In the genomic region with DNA sequence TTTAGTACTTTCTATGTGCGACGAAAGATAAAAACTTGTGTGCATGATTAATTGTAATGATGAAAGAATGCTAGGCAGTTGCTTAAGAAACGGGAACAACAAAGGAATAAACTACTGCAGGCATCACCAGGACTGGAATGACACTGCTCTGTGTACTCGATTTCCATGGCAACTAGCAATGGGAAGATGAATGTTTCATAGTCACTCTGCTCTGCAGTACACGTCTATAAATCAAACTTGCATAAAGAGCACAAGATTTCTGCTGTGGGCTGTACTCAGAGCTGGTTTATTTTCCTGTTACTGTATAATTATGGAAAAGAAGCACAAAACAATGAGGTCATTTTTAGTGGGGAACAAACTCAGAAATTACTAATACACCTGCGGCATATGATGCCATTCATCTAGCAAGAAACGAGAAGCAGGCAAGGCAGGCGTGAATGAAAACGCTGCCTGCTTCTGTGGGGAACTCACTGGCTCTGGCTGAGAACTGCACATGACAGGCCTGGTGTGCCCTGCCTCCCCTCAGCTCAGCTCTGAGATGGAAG, we compare ENCODE assay signal across 8 cellular contexts. TPM values are rescaled to one million over a fixed set of nuclear protein-coding genes. Genes with fewer than 3 reads are reported as not detected.
DNase-seq lines count a peak whose midpoint lies in the region; ATAC-seq, FAIRE-seq and TF ChIP-seq lines count a peak whose summit lies in the region.

No MANE protein-coding gene starts in this region.

- no peaks in the 10 kb centered on the region for H3K36me3 ChIP-seq in breast epithelium
- no peaks in the 10 kb centered on the region for H3K36me3 ChIP-seq in mammary epithelial cell (ENCODE audit: insufficient read depth, low read length)
- H3K36me3 ChIP-seq in HepG2 (replicated peaks in 1 of 2; ENCODE audit: control insufficient read depth in 1 of 2, insufficient read depth in 2 of 2, low read length in 2 of 2) = no peaks in the 10 kb centered on the region
- no peaks in the 10 kb centered on the region for H3K36me3 ChIP-seq in uterus

- no peak overlapping the region for H3K27ac ChIP-seq in breast epithelium
- peak overlapping the region; percentile 53 for H3K27ac ChIP-seq in mammary epithelial cell (ENCODE audit: insufficient read depth, low read depth, low read length)
- H3K27ac ChIP-seq in HepG2 (ENCODE audit: extremely low read length, insufficient read depth, low read length) = peak overlapping the region; percentile 93
- H3K27ac ChIP-seq in uterus = peak overlapping the region; percentile 46 to 71

- CTCF ChIA-PET in MCF 10A (lab: Yijun Ruan, JAX) (interaction anchor here (0.6 to 4.0 kb wide), 7 partner anchors 64 to 884 kb away, joined by 3 to 23 read pairs (median 3); no protein-coding TSS in a partner anchor), mammary epithelial cell (lab: Charles Lee; ENCODE audit: low non-redundant PET) (no interaction called here), HepG2 (lab: Yijun Ruan, JAX; ENCODE audit: low intra/inter-chr PET ratio, low total read pairs) (no interaction called here)

- H3K4me1 Mint-ChIP-seq in MCF 10A (ENCODE audit: insufficient read depth, unreplicated experiment) (no peaks in the 10 kb centered on the region), progenitor cell of endocrine pancreas (ENCODE audit: low read depth) (peaks cover 13% of the 10 kb centered on the region)

- H4K20me1 ChIP-seq in mammary epithelial cell (ENCODE audit: insufficient read depth, low read length) (no peaks in the 10 kb centered on the region), HepG2 (ENCODE audit: insufficient read depth, low read length) (no peaks in the 10 kb centered on the region)

- no peak overlapping the region for H3K4me2 ChIP-seq in mammary epithelial cell (ENCODE audit: insufficient read depth, low read depth, low read length)
- H3K4me2 ChIP-seq in HepG2 (ENCODE audit: low read depth, low read length) = no peak overlapping the region

- no peaks in the 10 kb centered on the region for H3K9me3 Mint-ChIP-seq in MCF 10A (ENCODE audit: unreplicated experiment)
- H3K9me3 Mint-ChIP-seq in progenitor cell of endocrine pancreas (ENCODE audit: low read depth) = no peaks in the 10 kb centered on the region

- H3K9ac ChIP-seq in mammary epithelial cell (ENCODE audit: insufficient read depth, low read length) (peak overlapping the region; percentile 47), HepG2 (ENCODE audit: insufficient read depth, low read depth, low read length) (peak overlapping the region; percentile 32; the same call in 1 of the 2 replicates)

- TF ChIP-seq RAD21 in HepG2 (CRISPR knock-in tag; IDR thresholded peaks at IDR 0.05) = no peak

- no peaks in the 10 kb centered on the region for H3K27me3 ChIP-seq in breast epithelium
- no peaks in the 10 kb centered on the region for H3K27me3 ChIP-seq in mammary epithelial cell (ENCODE audit: insufficient read depth, low read length)
- H3K27me3 ChIP-seq in HepG2 (ENCODE audit: control insufficient read depth in 1 of 2, insufficient read depth in 2 of 2, low read length in 2 of 2) = no peaks in the 10 kb centered on the region
- no peaks in the 10 kb centered on the region for H3K27me3 ChIP-seq in uterus

- H3K4me1 ChIP-seq in breast epithelium (no peaks in the 10 kb centered on the region), mammary epithelial cell (ENCODE audit: insufficient read depth, low read length) (peaks cover 6% of the 10 kb centered on the region), HepG2 (ENCODE audit: insufficient read depth, low read length) (peaks cover 63% of the 10 kb centered on the region), uterus (peaks cover 0 to 4% of the 10 kb centered on the region in 2 donors)

- intact Hi-C loops in MCF 10A (cut with micrococcal nuclease) (no loop called here), breast epithelium (cut with DNase I; ENCODE audit: low total_unique reads) (no loop called here), mammary epithelial cell (cut with micrococcal nuclease) (loop anchor here (5.0 kb wide), 1 partner anchor 495 kb away; the partner anchor contains the start of gene FOXN3), HepG2 (cut with micrococcal nuclease; ENCODE audit: unreplicated experiment) (loop anchor here (5.0 to 10.0 kb wide), 5 partner anchors 138 to 885 kb away; partner anchors contain the start of gene FOXN3), uterus (cut with DNase I; ENCODE audit: low total_unique reads) (loop anchor here (10.0 kb wide), 1 partner anchor 878 kb away; no protein-coding TSS in a partner anchor)

- H3K4me3 Mint-ChIP-seq in MCF 10A (ENCODE audit: unreplicated experiment) = no peak overlapping the region
- no peak overlapping the region for H3K4me3 Mint-ChIP-seq in progenitor cell of endocrine pancreas (ENCODE audit: low read depth)

- TF ChIP-seq CTCF in MCF 10A (IDR thresholded peaks at IDR 0.05; ENCODE audit: unreplicated experiment) (no peak), breast epithelium (IDR thresholded peaks at IDR 0.05) (no peak), mammary epithelial cell (conservative IDR thresholded peaks at IDR 0.05 in 1 of 2, IDR thresholded peaks at IDR 0.05 in 1 of 2; ENCODE audit: extremely low read depth in 1 of 2, insufficient read depth in 1 of 2, low read depth in 1 of 2, low read length in 2 of 2) (no peak), HepG2 (CRISPR knock-in tag; IDR thresholded peaks at IDR 0.05) (no peak), uterus (IDR thresholded peaks at IDR 0.05) (no peak), progenitor cell of endocrine pancreas (IDR thresholded peaks at IDR 0.05; ENCODE audit: unreplicated experiment) (no peak)

- no peak for ATAC-seq in HepG2

- in situ Hi-C loops in mammary epithelial cell (cut with MboI; ENCODE audit: low sequenced_read_pairs in 2 of 2) = loop anchor here (10.0 to 25.0 kb wide), 3 partner anchors 500 to 888 kb away; partner anchors contain the start of gene FOXN3 (in 1 of the 2)
- in situ Hi-C loops in HepG2 (cut with HindIII; ENCODE audit: extremely low pct_ligation_motif_present, low pct_unique_long_range_greater_than_20kb) = loop anchor here (5.0 to 25.0 kb wide), 3 partner anchors 500 to 870 kb away; partner anchors contain the start of gene FOXN3

- BruUV-seq in MCF 10A (replicated peaks; lab: Mats Ljungman, UMichigan) (TSS peak; percentile 70), mammary epithelial cell (replicated peaks; lab: Mats Ljungman, UMichigan) (TSS peak; percentile 68), HepG2 (replicated peaks; lab: Mats Ljungman, UMichigan) (no TSS peak)

- TF ChIP-seq EP300 in HepG2 (IDR thresholded peaks at IDR 0.05; ENCODE audit: low read depth in 2 of 2, low read length in 2 of 2) (peak in 1 of 2 experiments; percentile 35; a peak in 1 of 4 replicates), HepG2 (CRISPR knock-in tag; IDR thresholded peaks at IDR 0.05; ENCODE audit: borderline replicate concordance) (no peak)

- dilution Hi-C loops in mammary epithelial cell (cut with HindIII; ENCODE audit: low sequenced_read_pairs) = no loop called here

- POLR2A ChIA-PET in MCF 10A (lab: Yijun Ruan, JAX) (interaction anchor here (0.7 to 0.9 kb wide), 2 partner anchors 16 to 485 kb away, joined by 3 read pairs; no protein-coding TSS in a partner anchor), HepG2 (lab: Yijun Ruan, JAX) (interaction anchor here (1.3 kb wide), 1 partner anchor 872 kb away, joined by 3 read pairs; no protein-coding TSS in a partner anchor)

- TF ChIP-seq POLR2A in breast epithelium (IDR thresholded peaks at IDR 0.05) (no peak), HepG2 (IDR thresholded peaks at IDR 0.05; ENCODE audit: insufficient read depth in 1 of 2, low read depth in 2 of 2, low read length in 2 of 2) (no peak), uterus (IDR thresholded peaks at IDR 0.05) (no peak)

- peak; percentile 82 for DNase-seq in MCF 10A (ENCODE audit: unreplicated experiment)
- no peak for DNase-seq in breast epithelium (ENCODE audit: low spot score in 2 of 2)
- DNase-seq in mammary epithelial cell = peak; percentile 90
- peak; percentile 59 for DNase-seq in HepG2 (ENCODE audit: low spot score)
- peak; percentile 45 to 58 for DNase-seq in uterus
- no peak for DNase-seq in NCI-H1436 (lab: John Stamatoyannopoulos, UW)
- DNase-seq in progenitor cell of endocrine pancreas (ENCODE audit: low spot score, unreplicated experiment) = no peak
- DNase-seq in central memory CD4-positive, alpha-beta T cell = no peak

- FAIRE-seq in HepG2 (lab: Jason Lieb, UNC) = no peak

- no peak overlapping the region for H2AFZ ChIP-seq in mammary epithelial cell (ENCODE audit: low read depth, low read length)
- no peak overlapping the region for H2AFZ ChIP-seq in HepG2 (ENCODE audit: low read length)

- H3K27ac Mint-ChIP-seq in MCF 10A (ENCODE audit: low read depth, unreplicated experiment) (peak overlapping the region; percentile 32), progenitor cell of endocrine pancreas (no peak overlapping the region)

- H3K27me3 Mint-ChIP-seq in MCF 10A (ENCODE audit: insufficient read depth, unreplicated experiment) (no peaks in the 10 kb centered on the region), progenitor cell of endocrine pancreas (peaks cover 5% of the 10 kb centered on the region)

- 3% methylated on average over 9 of the region's 9 CpGs for WGBS in mammary epithelial cell (ENCODE audit: low coverage, missing lambda C conversion rate)
- WGBS in HepG2 (ENCODE audit: low lambda C conversion rate) = 83% methylated on average over 9 of the region's 9 CpGs

- H3K36me3 Mint-ChIP-seq in MCF 10A (ENCODE audit: insufficient read depth, unreplicated experiment) = no peaks in the 10 kb centered on the region
- H3K36me3 Mint-ChIP-seq in progenitor cell of endocrine pancreas (ENCODE audit: insufficient read depth) = peaks cover 3% of the 10 kb centered on the region

- H3K79me2 ChIP-seq in mammary epithelial cell (ENCODE audit: insufficient read depth, low read length) (no peaks in the 10 kb centered on the region), HepG2 (ENCODE audit: insufficient read depth, low read length) (peaks cover 2% of the 10 kb centered on the region)

- H3K9me3 ChIP-seq in breast epithelium = no peaks in the 10 kb centered on the region
- no peaks in the 10 kb centered on the region for H3K9me3 ChIP-seq in mammary epithelial cell (replicated peaks; ENCODE audit: insufficient read depth, low read length)
- H3K9me3 ChIP-seq in HepG2 (ENCODE audit: low read length) = no peaks in the 10 kb centered on the region
- no peaks in the 10 kb centered on the region for H3K9me3 ChIP-seq in uterus

- H3K4me3 ChIP-seq in breast epithelium (no peak overlapping the region), mammary epithelial cell (replicated peaks in 1 of 3; ENCODE audit: insufficient read depth in 1 of 3, low read depth in 2 of 3, low read length in 3 of 3) (no peak overlapping the region), HepG2 (replicated peaks in 1 of 3; ENCODE audit: insufficient read depth in 1 of 3, low read depth in 2 of 3, low read length in 3 of 3) (no peak overlapping the region), uterus (no peak overlapping the region)

RNA-seq across cellular contexts. Expression of gene EFCAB11, which starts 41.8 kb away (rescaled TPM):
- total RNA-seq in MCF 10A (2022) (10.6 and 11.1 TPM in 2 replicates), breast epithelium (10 to 100 TPM in 1 of 3 donors, 1 to 10 TPM in 2; 6.4 to 13.6 (median 6.9) TPM), mammary epithelial cell (10 to 100 TPM in 1 of 2 donors, 1 to 10 TPM in 1; 4.0 to 13.8 TPM), HepG2 (2016; rRNA removed; fragmentation: Illumina TruSeq; extraction: Trizol) (31.5 and 46.5 TPM in 2 replicates), uterus (10 to 100 TPM in 1 of 4 donors, 1 to 10 TPM in 2, not detected in 1; 4.1 to 21.0 (median 5.6) TPM), progenitor cell of endocrine pancreas (18.1 and 20.8 TPM in 2 replicates)
- polyA plus RNA-seq in mammary epithelial cell (6.7 TPM), HepG2 (2011; rRNA removed) (4.6 and 8.2 TPM in 2 replicates)
- polyA minus RNA-seq in mammary epithelial cell = not detected
- total RNA-seq in HepG2 (2016; cell fraction: cytosol; rRNA removed; fragmentation: Illumina TruSeq; extraction: Trizol; ENCODE audit: low read depth) = 14.8 and 18.7 TPM in 2 replicates
- total RNA-seq in HepG2 (2016; cell fraction: insoluble cytoplasmic fraction; rRNA removed; fragmentation: Illumina TruSeq; extraction: Trizol) = 31.3 and 47.3 TPM in 2 replicates
- total RNA-seq in HepG2 (2016; cell fraction: membrane; rRNA removed; fragmentation: Illumina TruSeq; extraction: Trizol) = 12.9 and 13.7 TPM in 2 replicates
- total RNA-seq in HepG2 (2016; cell fraction: nucleus; rRNA removed; fragmentation: Illumina TruSeq; extraction: Trizol) = 19.0 and 21.0 TPM in 2 replicates
- polyA plus RNA-seq in HepG2 (2011; cell fraction: cytosol; rRNA removed) = 2.3 and 3.5 TPM in 2 replicates
- polyA plus RNA-seq in HepG2 (2011; cell fraction: nucleus; rRNA removed) = 1.2 and 1.6 TPM in 2 replicates
- polyA plus RNA-seq in HepG2 (2012) = 5.6 and 15.0 TPM in 2 replicates
- 11.9 and 16.6 TPM in 2 replicates for polyA plus RNA-seq in HepG2 (2016; cell fraction: cytosol; fragmentation: Illumina TruSeq; extraction: Trizol; ENCODE audit: low read depth)
- 46.2 and 47.9 TPM in 2 replicates for polyA plus RNA-seq in HepG2 (2016; cell fraction: insoluble cytoplasmic fraction; fragmentation: Illumina TruSeq; extraction: Trizol; ENCODE audit: low read depth)
- polyA plus RNA-seq in HepG2 (2016; cell fraction: membrane; fragmentation: Illumina TruSeq; extraction: Trizol; ENCODE audit: low read depth) = 14.1 and 16.6 TPM in 2 replicates
- polyA plus RNA-seq in HepG2 (2016; cell fraction: nucleus; fragmentation: Illumina TruSeq; extraction: Trizol; ENCODE audit: insufficient read depth, low read depth) = 17.2 and 19.3 TPM in 2 replicates
- 4.0 and 7.4 TPM in 2 replicates for polyA minus RNA-seq in HepG2 (2011; rRNA and poly(A)+ RNA removed; ENCODE audit: low replicate concordance)
- 2.3 and 3.3 TPM in 2 replicates for polyA minus RNA-seq in HepG2 (2011; cell fraction: cytosol; rRNA and poly(A)+ RNA removed)
- 9.8 and 12.6 TPM in 2 replicates for polyA minus RNA-seq in HepG2 (2011; cell fraction: nucleus; rRNA and poly(A)+ RNA removed)

RNA-seq across cellular contexts. Expression of gene TDP1, which starts 43.0 kb away (rescaled TPM):
- total RNA-seq in MCF 10A (2022) = 13.3 and 16.3 TPM in 2 replicates
- 10 to 100 TPM in 2 of 3 donors, 1 to 10 TPM in 1; 9.6 to 29.9 (median 16.7) TPM for total RNA-seq in breast epithelium
- 10 to 100 TPM; 21.8 to 29.0 TPM for total RNA-seq in mammary epithelial cell
- 25.5 TPM for polyA plus RNA-seq in mammary epithelial cell
- 51.8 TPM for polyA minus RNA-seq in mammary epithelial cell
- 31.2 and 33.6 TPM in 2 replicates for total RNA-seq in HepG2 (2016; rRNA removed; fragmentation: Illumina TruSeq; extraction: Trizol)
- total RNA-seq in HepG2 (2016; cell fraction: cytosol; rRNA removed; fragmentation: Illumina TruSeq; extraction: Trizol; ENCODE audit: low read depth) = 11.5 and 12.2 TPM in 2 replicates
- total RNA-seq in HepG2 (2016; cell fraction: insoluble cytoplasmic fraction; rRNA removed; fragmentation: Illumina TruSeq; extraction: Trizol) = 31.8 and 36.0 TPM in 2 replicates
- total RNA-seq in HepG2 (2016; cell fraction: membrane; rRNA removed; fragmentation: Illumina TruSeq; extraction: Trizol) = 18.3 and 22.5 TPM in 2 replicates
- 26.6 and 30.6 TPM in 2 replicates for total RNA-seq in HepG2 (2016; cell fraction: nucleus; rRNA removed; fragmentation: Illumina TruSeq; extraction: Trizol)
- 13.6 and 16.4 TPM in 2 replicates for polyA plus RNA-seq in HepG2 (2011; rRNA removed)
- 13.0 and 13.1 TPM in 2 replicates for polyA plus RNA-seq in HepG2 (2011; cell fraction: cytosol; rRNA removed)
- 12.2 and 16.4 TPM in 2 replicates for polyA plus RNA-seq in HepG2 (2011; cell fraction: nucleus; rRNA removed)
- 10.0 and 12.9 TPM in 2 replicates for polyA plus RNA-seq in HepG2 (2012)
- polyA plus RNA-seq in HepG2 (2016; cell fraction: cytosol; fragmentation: Illumina TruSeq; extraction: Trizol; ENCODE audit: low read depth) = 4.6 and 7.3 TPM in 2 replicates
- 29.7 and 30.3 TPM in 2 replicates for polyA plus RNA-seq in HepG2 (2016; cell fraction: insoluble cytoplasmic fraction; fragmentation: Illumina TruSeq; extraction: Trizol; ENCODE audit: low read depth)
- polyA plus RNA-seq in HepG2 (2016; cell fraction: membrane; fragmentation: Illumina TruSeq; extraction: Trizol; ENCODE audit: low read depth) = 12.8 and 13.0 TPM in 2 replicates
- 20.5 and 23.6 TPM in 2 replicates for polyA plus RNA-seq in HepG2 (2016; cell fraction: nucleus; fragmentation: Illumina TruSeq; extraction: Trizol; ENCODE audit: insufficient read depth, low read depth)
- 16.8 and 72.0 TPM in 2 replicates for polyA minus RNA-seq in HepG2 (2011; rRNA and poly(A)+ RNA removed; ENCODE audit: low replicate concordance)
- polyA minus RNA-seq in HepG2 (2011; cell fraction: cytosol; rRNA and poly(A)+ RNA removed) = 12.2 and 16.0 TPM in 2 replicates
- 34.9 and 39.3 TPM in 2 replicates for polyA minus RNA-seq in HepG2 (2011; cell fraction: nucleus; rRNA and poly(A)+ RNA removed)
- 10 to 100 TPM in 2 of 4 donors, 1 to 10 TPM in 2; 1.3 to 30.8 (median 9.8) TPM for total RNA-seq in uterus
- 45.9 and 46.6 TPM in 2 replicates for total RNA-seq in progenitor cell of endocrine pancreas

Comparison
In these comparisons a context has a peak if more than half of its experiments do, and no peak if none do; other contexts are left out.
1. DNase-seq: peak in MCF 10A (single experiment), mammary epithelial cell (single experiment), HepG2 (single experiment) and uterus (2 of 2); none in breast epithelium (0 of 2), NCI-H1436 (single experiment), progenitor cell of endocrine pancreas (single experiment) and central memory CD4-positive, alpha-beta T cell (single experiment).
2. H3K27ac ChIP-seq: peak in mammary epithelial cell (single experiment), HepG2 (single experiment) and uterus (2 of 2); none in breast epithelium (0 of 2).
3. intact Hi-C loops: an anchor here in mammary epithelial cell (5.0 kb wide), HepG2 (5.0 to 10.0 kb wide) and uterus (10.0 kb wide); none called in MCF 10A and breast epithelium.